27 cellular contexts compared by ENCODE assay signal in genomic region chr5:81761970-81762369, GRCh38.
"Had no signal": no experiment of that assay in that cellular context is flagged by ENCODE, and none has a peak within 500 bp of the region (broad histone marks: within the 10 kb centered on the region; RNA-seq: fewer than 3 reads in every experiment).

No MANE protein-coding gene starts in this region.

- H3K4me3 Mint-ChIP-seq: immature natural killer cell; naive thymus-derived CD8-positive, alpha-beta T cell; nephron; neural crest cell; stimulated activated memory B cell treated with anti-CD40 and anti-IgM and Interleukin-4, amounts not matched to agents 10 μg/mL and 1 μg/mL and 100 μg/mL, for 72 hours had no signal

- H3K27me3 ChIP-seq: left lung, neutrophil, right atrium auricular region, right lobe of liver, stomach, testis, tibial artery, upper lobe of right lung had no signal

- H3K9me3 ChIP-seq: left lung, lower lobe of right lung, neutrophil, right atrium auricular region, right lobe of liver, stomach, testis, tibial artery, upper lobe of right lung had no signal

- H3K4me2 ChIP-seq: smooth muscle cell had no signal

- H3K9me3 Mint-ChIP-seq: immature natural killer cell; naive thymus-derived CD8-positive, alpha-beta T cell; nephron; neural crest cell; stimulated activated memory B cell treated with anti-CD40 and anti-IgM and Interleukin-4, amounts not matched to agents 10 μg/mL and 1 μg/mL and 100 μg/mL, for 72 hours had no signal

- H3K27me3 Mint-ChIP-seq: naive thymus-derived CD8-positive, alpha-beta T cell; progenitor cell of endocrine pancreas had no signal

- H3K4me1 ChIP-seq: right atrium auricular region, right lobe of liver, stomach, testis, upper lobe of right lung had no signal

- H3K27ac Mint-ChIP-seq: immature natural killer cell; progenitor cell of endocrine pancreas; stimulated activated memory B cell treated with anti-CD40 and anti-IgM and Interleukin-4, amounts not matched to agents 10 μg/mL and 1 μg/mL and 100 μg/mL, for 72 hours had no signal

- H3K36me3 ChIP-seq: left lung, lower lobe of right lung, neutrophil, right atrium auricular region, right lobe of liver, stomach, tibial artery, upper lobe of right lung had no signal

- H3K36me3 Mint-ChIP-seq: immature natural killer cell; naive thymus-derived CD8-positive, alpha-beta T cell; stimulated activated memory B cell treated with anti-CD40 and anti-IgM and Interleukin-4, amounts not matched to agents 10 μg/mL and 1 μg/mL and 100 μg/mL, for 72 hours had no signal

- H3K4me3 ChIP-seq: left lung, lower lobe of right lung, right atrium auricular region, right lobe of liver, smooth muscle cell, stomach, testis, tibial artery, upper lobe of right lung had no signal

- DNase-seq: hypothalamus; immature natural killer cell; kidney; left colon; left lung; lower lobe of right lung; mammary epithelial cell; naive thymus-derived CD8-positive, alpha-beta T cell; occipital lobe; right lobe of liver; stimulated activated CD4-positive, alpha-beta T cell treated with anti-CD3 and anti-CD28 coated beads, Interleukin-1b, Interleukin-23, amount 100 ng/mL, for 48 hours; stimulated activated CD4-positive, alpha-beta T cell treated with anti-CD3 and anti-CD28 coated beads, Interleukin-2, amount 100 ng/mL, for 48 hours; stimulated activated CD4-positive, alpha-beta T cell treated with anti-CD3 and anti-CD28 coated beads, Interleukin-4, amount 100 ng/mL, for 4 hours; stimulated activated CD8-positive, alpha-beta memory T cell treated with anti-CD3 and anti-CD28 coated beads, Interleukin-4, amount 100 ng/mL, for 48 hours; stimulated activated naive CD4-positive, alpha-beta T cell treated with Interleukin-2 at 50 U/mL for 16 hours; stomach; testis; tibial artery; trophoblast cell; upper lobe of right lung had no signal

- H3K4me1 Mint-ChIP-seq: immature natural killer cell had no signal

- ATAC-seq: left colon; lower lobe of right lung; naive thymus-derived CD8-positive, alpha-beta T cell; stimulated activated memory B cell treated with anti-CD40 and anti-IgM and Interleukin-4, amounts not matched to agents 10 μg/mL and 1 μg/mL and 100 μg/mL, for 72 hours; upper lobe of right lung had no signal

- H3K27ac ChIP-seq: left lung, lower lobe of right lung, neutrophil, right atrium auricular region, right lobe of liver, stomach, testis, tibial artery, upper lobe of right lung had no signal
